In genomic region chr6:64012351-64013060, GRCh38 we compare ENCODE assay signal across 7 cellular contexts.
DNase-seq lines count a peak whose midpoint lies in the region; ATAC-seq and TF ChIP-seq lines count a peak whose summit lies in the region.

No MANE protein-coding gene starts in this region.

- WGBS in liver, result 63% methylated on average over 4 of the region's 4 CpGs

- DNase-seq in NCI-H2081 (lab: John Stamatoyannopoulos, UW) (peak; percentile 73 to 77), T47D (ENCODE audit: low read depth in 1 of 2, low spot score in 1 of 2) (peak; percentile 11 to 71), tibial artery (no peak)
- no peak for DNase-seq in CD8-positive, alpha-beta T cell
- DNase-seq in activated naive CD4-positive, alpha-beta T cell treated with anti-CD3 and anti-CD28 coated beads, Interleukin-2, amount 10 ng/mL, durations not matched to agents 7 days and 5 days, result no peak

- H3K4me3 Mint-ChIP-seq in CD8-positive, alpha-beta T cell, result no peak overlapping the region
- H3K4me3 Mint-ChIP-seq in activated naive CD4-positive, alpha-beta T cell treated with anti-CD3 and anti-CD28 coated beads, Interleukin-2, amount 10 ng/mL, durations not matched to agents 7 days and 5 days, result no peak overlapping the region

- no peak overlapping the region for H3K9ac ChIP-seq in liver (ENCODE audit: low read depth in 1 of 2, low read length in 2 of 2)

- H3K27me3 Mint-ChIP-seq in CD8-positive, alpha-beta T cell (ENCODE audit: low read depth), result no peaks in the 10 kb centered on the region
- no peaks in the 10 kb centered on the region for H3K27me3 Mint-ChIP-seq in activated naive CD4-positive, alpha-beta T cell treated with anti-CD3 and anti-CD28 coated beads, Interleukin-2, amount 10 ng/mL, durations not matched to agents 7 days and 5 days

- peak; percentile 49 for ATAC-seq in GM18511 (IDR thresholded peaks at IDR 0.05; ENCODE audit: unreplicated experiment)
- no peak for ATAC-seq in CD8-positive, alpha-beta T cell

- CTCF ChIA-PET in CD8-positive, alpha-beta T cell (lab: Charles Lee), result no interaction called here
- CTCF ChIA-PET in activated naive CD4-positive, alpha-beta T cell treated with anti-CD3 and anti-CD28 coated beads, Interleukin-2, amount 10 ng/mL, durations not matched to agents 7 days and 5 days (lab: Charles Lee), result no interaction called here

- TF ChIP-seq CTCF in liver (IDR thresholded peaks at IDR 0.05; ENCODE audit: low read depth, low read length, missing input control) (peak; percentile 36), tibial artery (IDR thresholded peaks at IDR 0.05) (peak in 1 of 2 experiments; percentile 23)
- TF ChIP-seq CTCF in CD8-positive, alpha-beta T cell (IDR thresholded peaks at IDR 0.05), result no peak

- H3K4me1 Mint-ChIP-seq in CD8-positive, alpha-beta T cell (ENCODE audit: low read depth), result no peaks in the 10 kb centered on the region
- no peaks in the 10 kb centered on the region for H3K4me1 Mint-ChIP-seq in activated naive CD4-positive, alpha-beta T cell treated with anti-CD3 and anti-CD28 coated beads, Interleukin-2, amount 10 ng/mL, durations not matched to agents 7 days and 5 days

- H3K4me1 ChIP-seq in liver (ENCODE audit: control insufficient read depth in 4 of 4, insufficient read depth in 4 of 4, low read length in 3 of 4) (no peaks in the 10 kb centered on the region), tibial artery (no peaks in the 10 kb centered on the region)
- no peaks in the 10 kb centered on the region for H3K4me1 ChIP-seq in CD8-positive, alpha-beta T cell (ENCODE audit: insufficient read depth, low read length)

- in situ Hi-C loops in T47D (cut with HindIII; ENCODE audit: low pct_unique_long_range_greater_than_20kb, low sequenced_read_pairs), result no loop called here

- POLR2A ChIA-PET in CD8-positive, alpha-beta T cell (lab: Charles Lee), result no interaction called here

- H3K27me3 ChIP-seq in liver (ENCODE audit: control insufficient read depth in 4 of 4, insufficient read depth in 4 of 4, low read length in 3 of 4), result peaks cover 0 to 6% (median 0%) of the 10 kb centered on the region in 4 donors
- no peaks in the 10 kb centered on the region for H3K27me3 ChIP-seq in CD8-positive, alpha-beta T cell (ENCODE audit: insufficient read depth, low read length)
- H3K27me3 ChIP-seq in tibial artery, result no peaks in the 10 kb centered on the region

- no peak overlapping the region for H3K27ac ChIP-seq in liver (ENCODE audit: low read depth in 1 of 2, low read length in 2 of 2)
- no peak overlapping the region for H3K27ac ChIP-seq in CD8-positive, alpha-beta T cell (ENCODE audit: low read depth, low read length)
- no peak overlapping the region for H3K27ac ChIP-seq in tibial artery

- H3K9me3 Mint-ChIP-seq in CD8-positive, alpha-beta T cell, result peaks cover 4% of the 10 kb centered on the region
- no peaks in the 10 kb centered on the region for H3K9me3 Mint-ChIP-seq in activated naive CD4-positive, alpha-beta T cell treated with anti-CD3 and anti-CD28 coated beads, Interleukin-2, amount 10 ng/mL, durations not matched to agents 7 days and 5 days

- H3K9me3 ChIP-seq in liver (ENCODE audit: control insufficient read depth in 4 of 4, low read length in 3 of 4), result no peaks in the 10 kb centered on the region
- H3K9me3 ChIP-seq in CD8-positive, alpha-beta T cell (ENCODE audit: low read length), result no peaks in the 10 kb centered on the region
- no peaks in the 10 kb centered on the region for H3K9me3 ChIP-seq in tibial artery

- no peaks in the 10 kb centered on the region for H3K36me3 ChIP-seq in liver (ENCODE audit: control insufficient read depth in 4 of 4, insufficient read depth in 3 of 4, low read depth in 1 of 4, low read length in 3 of 4)
- no peaks in the 10 kb centered on the region for H3K36me3 ChIP-seq in CD8-positive, alpha-beta T cell (ENCODE audit: insufficient read depth, low read length)
- no peaks in the 10 kb centered on the region for H3K36me3 ChIP-seq in tibial artery

- no peak overlapping the region for H3K27ac Mint-ChIP-seq in CD8-positive, alpha-beta T cell
- H3K27ac Mint-ChIP-seq in activated naive CD4-positive, alpha-beta T cell treated with anti-CD3 and anti-CD28 coated beads, Interleukin-2, amount 10 ng/mL, durations not matched to agents 7 days and 5 days, result no peak overlapping the region

- intact Hi-C loops in CD8-positive, alpha-beta T cell (cut with DNase I, micrococcal nuclease), result no loop called here
- intact Hi-C loops in tibial artery (cut with DNase I; ENCODE audit: low total_unique reads), result no loop called here

- TF ChIP-seq RAD21 in liver (IDR thresholded peaks at IDR 0.05), result peak; percentile 74 to 75

- H3K4me3 ChIP-seq in liver (ENCODE audit: low read depth in 1 of 3, low read length in 3 of 3) (no peak overlapping the region), tibial artery (no peak overlapping the region)
- H3K4me3 ChIP-seq in CD8-positive, alpha-beta T cell (ENCODE audit: low read depth, low read length), result no peak overlapping the region

- H3K36me3 Mint-ChIP-seq in CD8-positive, alpha-beta T cell, result no peaks in the 10 kb centered on the region
- H3K36me3 Mint-ChIP-seq in activated naive CD4-positive, alpha-beta T cell treated with anti-CD3 and anti-CD28 coated beads, Interleukin-2, amount 10 ng/mL, durations not matched to agents 7 days and 5 days, result no peaks in the 10 kb centered on the region

TF ChIP-seq in liver, 16 proteins besides CTCF, POLR2A, EP300 and RAD21:
- peak; percentile 17 for TF ChIP-seq NR2F2 (IDR thresholded peaks at IDR 0.05)
- TF ChIP-seq, protein P1, sequence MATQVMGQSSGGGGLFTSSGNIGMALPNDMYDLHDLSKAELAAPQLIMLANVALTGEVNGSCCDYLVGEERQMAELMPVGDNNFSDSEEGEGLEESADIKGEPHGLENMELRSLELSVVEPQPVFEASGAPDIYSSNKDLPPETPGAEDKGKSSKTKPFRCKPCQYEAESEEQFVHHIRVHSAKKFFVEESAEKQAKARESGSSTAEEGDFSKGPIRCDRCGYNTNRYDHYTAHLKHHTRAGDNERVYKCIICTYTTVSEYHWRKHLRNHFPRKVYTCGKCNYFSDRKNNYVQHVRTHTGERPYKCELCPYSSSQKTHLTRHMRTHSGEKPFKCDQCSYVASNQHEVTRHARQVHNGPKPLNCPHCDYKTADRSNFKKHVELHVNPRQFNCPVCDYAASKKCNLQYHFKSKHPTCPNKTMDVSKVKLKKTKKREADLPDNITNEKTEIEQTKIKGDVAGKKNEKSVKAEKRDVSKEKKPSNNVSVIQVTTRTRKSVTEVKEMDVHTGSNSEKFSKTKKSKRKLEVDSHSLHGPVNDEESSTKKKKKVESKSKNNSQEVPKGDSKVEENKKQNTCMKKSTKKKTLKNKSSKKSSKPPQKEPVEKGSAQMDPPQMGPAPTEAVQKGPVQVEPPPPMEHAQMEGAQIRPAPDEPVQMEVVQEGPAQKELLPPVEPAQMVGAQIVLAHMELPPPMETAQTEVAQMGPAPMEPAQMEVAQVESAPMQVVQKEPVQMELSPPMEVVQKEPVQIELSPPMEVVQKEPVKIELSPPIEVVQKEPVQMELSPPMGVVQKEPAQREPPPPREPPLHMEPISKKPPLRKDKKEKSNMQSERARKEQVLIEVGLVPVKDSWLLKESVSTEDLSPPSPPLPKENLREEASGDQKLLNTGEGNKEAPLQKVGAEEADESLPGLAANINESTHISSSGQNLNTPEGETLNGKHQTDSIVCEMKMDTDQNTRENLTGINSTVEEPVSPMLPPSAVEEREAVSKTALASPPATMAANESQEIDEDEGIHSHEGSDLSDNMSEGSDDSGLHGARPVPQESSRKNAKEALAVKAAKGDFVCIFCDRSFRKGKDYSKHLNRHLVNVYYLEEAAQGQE (IDR thresholded peaks at IDR 0.05), result no peak
TF ChIP-seq in liver: peak in this region for 1.

Comparison
In these comparisons a context has a peak if more than half of its experiments do, and no peak if none do; other contexts are left out.
1. DNase-seq: peak in NCI-H2081 (2 of 2) and T47D (2 of 2); none in CD8-positive, alpha-beta T cell (0 of 7), activated naive CD4-positive, alpha-beta T cell treated with anti-CD3 and anti-CD28 coated beads, Interleukin-2, amount 10 ng/mL, durations not matched to agents 7 days and 5 days (single experiment) and tibial artery (0 of 2).